Comparison of ENCODE assay signal across 1 cellular context in genomic region chr6:137680678-137681346, GRCh38.
TF ChIP-seq lines count a peak whose summit lies in the region.

No MANE protein-coding gene starts in this region.

TF ChIP-seq in K562, 482 proteins besides CTCF, POLR2A, EP300 and RAD21 (continued from another document):
- TF ChIP-seq UBTF (IDR thresholded peaks at IDR 0.05; ENCODE audit: borderline replicate concordance in 1 of 2, low read depth in 2 of 2, low read length in 2 of 2) (no peak), ARNT (IDR thresholded peaks at IDR 0.05) (no peak), U2AF1 (optimal IDR thresholded peaks at IDR 0.05; ENCODE audit: low read depth, low read length) (no peak), E4F1 (CRISPR knock-in tag; IDR thresholded peaks at IDR 0.05; ENCODE audit: borderline replicate concordance) (no peak), NFE2 (IDR thresholded peaks at IDR 0.05; ENCODE audit: low read depth) (peak; percentile 88), C11orf30 (IDR thresholded peaks at IDR 0.05; ENCODE audit: low read depth) (peak; percentile 84), NCOA2 (IDR thresholded peaks at IDR 0.05; ENCODE audit: partially characterized antibody in 2 of 2) (no peak), NUFIP1 (IDR thresholded peaks at IDR 0.05; ENCODE audit: partially characterized antibody) (no peak), RCOR1 (IDR thresholded peaks at IDR 0.05; ENCODE audit: borderline replicate concordance in 1 of 2, low read depth in 2 of 2, low read length in 2 of 2) (peak; percentile 22 to 96; a peak in 2 of 4 replicates), ZKSCAN3 (CRISPR knock-in tag; IDR thresholded peaks at IDR 0.05) (no peak), KAT8 (IDR thresholded peaks at IDR 0.05; ENCODE audit: low read depth) (no peak), ZFP1 (CRISPR knock-in tag; IDR thresholded peaks at IDR 0.05) (no peak), RUNX1 (IDR thresholded peaks at IDR 0.05; ENCODE audit: low read depth) (no peak), CBFA2T2 (conservative IDR thresholded peaks at IDR 0.05) (no peak), HNRNPK (IDR thresholded peaks at IDR 0.05; ENCODE audit: low read depth, low read length, poor library complexity, severe bottlenecking) (no peak), ESRRA (IDR thresholded peaks at IDR 0.05; ENCODE audit: borderline replicate concordance, low read depth) (peak; percentile 77)
- TF ChIP-seq, protein P1, sequence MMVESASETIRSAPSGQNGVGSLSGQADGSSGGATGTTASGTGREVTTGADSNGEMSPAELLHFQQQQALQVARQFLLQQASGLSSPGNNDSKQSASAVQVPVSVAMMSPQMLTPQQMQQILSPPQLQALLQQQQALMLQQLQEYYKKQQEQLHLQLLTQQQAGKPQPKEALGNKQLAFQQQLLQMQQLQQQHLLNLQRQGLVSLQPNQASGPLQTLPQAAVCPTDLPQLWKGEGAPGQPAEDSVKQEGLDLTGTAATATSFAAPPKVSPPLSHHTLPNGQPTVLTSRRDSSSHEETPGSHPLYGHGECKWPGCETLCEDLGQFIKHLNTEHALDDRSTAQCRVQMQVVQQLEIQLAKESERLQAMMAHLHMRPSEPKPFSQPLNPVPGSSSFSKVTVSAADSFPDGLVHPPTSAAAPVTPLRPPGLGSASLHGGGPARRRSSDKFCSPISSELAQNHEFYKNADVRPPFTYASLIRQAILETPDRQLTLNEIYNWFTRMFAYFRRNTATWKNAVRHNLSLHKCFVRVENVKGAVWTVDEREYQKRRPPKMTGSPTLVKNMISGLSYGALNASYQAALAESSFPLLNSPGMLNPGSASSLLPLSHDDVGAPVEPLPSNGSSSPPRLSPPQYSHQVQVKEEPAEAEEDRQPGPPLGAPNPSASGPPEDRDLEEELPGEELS (CRISPR knock-in tag; IDR thresholded peaks at IDR 0.05; ENCODE audit: borderline replicate concordance), result no peak
- TF ChIP-seq, protein P2, sequence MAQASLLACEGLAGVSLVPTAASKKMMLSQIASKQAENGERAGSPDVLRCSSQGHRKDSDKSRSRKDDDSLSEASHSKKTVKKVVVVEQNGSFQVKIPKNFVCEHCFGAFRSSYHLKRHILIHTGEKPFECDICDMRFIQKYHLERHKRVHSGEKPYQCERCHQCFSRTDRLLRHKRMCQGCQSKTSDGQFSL (CRISPR knock-in tag; IDR thresholded peaks at IDR 0.05), result no peak
- TF ChIP-seq, protein P2 (tag; IDR thresholded peaks at IDR 0.05), result no peak
